1 cellular context compared by ENCODE assay signal in the genomic region with DNA sequence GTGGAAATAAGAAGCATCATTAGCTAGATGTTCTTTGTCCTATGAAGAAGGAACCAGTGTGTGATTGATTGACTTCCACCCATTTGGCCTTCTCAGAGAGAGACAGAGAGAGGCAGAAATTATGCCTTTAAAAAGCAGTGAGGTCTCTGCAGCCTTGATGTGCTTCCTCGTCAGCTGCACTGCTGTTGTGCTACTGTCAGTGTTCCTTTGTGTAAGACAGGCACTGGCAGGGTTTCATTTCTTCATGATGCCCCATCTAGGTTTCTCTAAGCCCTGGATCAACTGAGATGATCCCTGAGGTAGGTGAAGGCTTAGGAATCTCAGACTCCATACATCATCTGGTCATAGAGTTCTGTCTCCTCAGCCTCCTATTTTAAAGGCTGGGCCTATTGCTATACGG.
TF ChIP-seq lines count a peak whose summit lies in the region.

No MANE protein-coding gene starts in this region.

TF ChIP-seq in GM23338, 12 proteins besides CTCF, POLR2A, EP300 and RAD21:
- no peak for TF ChIP-seq ZNF462 (CRISPR knock-in tag; IDR thresholded peaks at IDR 0.05)
- TF ChIP-seq, protein P1, sequence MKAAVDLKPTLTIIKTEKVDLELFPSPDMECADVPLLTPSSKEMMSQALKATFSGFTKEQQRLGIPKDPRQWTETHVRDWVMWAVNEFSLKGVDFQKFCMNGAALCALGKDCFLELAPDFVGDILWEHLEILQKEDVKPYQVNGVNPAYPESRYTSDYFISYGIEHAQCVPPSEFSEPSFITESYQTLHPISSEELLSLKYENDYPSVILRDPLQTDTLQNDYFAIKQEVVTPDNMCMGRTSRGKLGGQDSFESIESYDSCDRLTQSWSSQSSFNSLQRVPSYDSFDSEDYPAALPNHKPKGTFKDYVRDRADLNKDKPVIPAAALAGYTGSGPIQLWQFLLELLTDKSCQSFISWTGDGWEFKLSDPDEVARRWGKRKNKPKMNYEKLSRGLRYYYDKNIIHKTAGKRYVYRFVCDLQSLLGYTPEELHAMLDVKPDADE (IDR thresholded peaks at IDR 0.05): no peak
- no peak for TF ChIP-seq STAT1 (IDR thresholded peaks at IDR 0.05; ENCODE audit: unreplicated experiment)
- TF ChIP-seq CREB1 (CRISPR knock-in tag; IDR thresholded peaks at IDR 0.05; ENCODE audit: low read depth): no peak
- TF ChIP-seq ZNF331 (CRISPR knock-in tag; IDR thresholded peaks at IDR 0.05; ENCODE audit: low read depth): no peak
- TF ChIP-seq EZH2 (IDR thresholded peaks at IDR 0.05; ENCODE audit: low read depth, unreplicated experiment): no peak
- no peak for TF ChIP-seq NANOG (IDR thresholded peaks at IDR 0.05; ENCODE audit: borderline replicate concordance)
- TF ChIP-seq POLR2AphosphoS5 (IDR thresholded peaks at IDR 0.05; ENCODE audit: low read depth): no peak
- no peak for TF ChIP-seq JUNB (IDR thresholded peaks at IDR 0.05; ENCODE audit: unreplicated experiment)
- no peak for TF ChIP-seq ZNF114 (CRISPR knock-in tag; IDR thresholded peaks at IDR 0.05)
- no peak for TF ChIP-seq REST (IDR thresholded peaks at IDR 0.05; ENCODE audit: unreplicated experiment)
- TF ChIP-seq EZH2phosphoT487 (IDR thresholded peaks at IDR 0.05; ENCODE audit: unreplicated experiment): no peak
